9 cellular contexts compared by ENCODE assay signal in genomic region chr2:10036095-10036879, GRCh38. TPM values are rescaled to one million over a fixed set of nuclear protein-coding genes. Genes with fewer than 3 reads are reported as not detected.
DNase-seq lines count a peak whose midpoint lies in the region; ATAC-seq and TF ChIP-seq lines count a peak whose summit lies in the region.
"Had no signal": no experiment of that assay in that cellular context is flagged by ENCODE, and none has a peak within 500 bp of the region (broad histone marks: within the 10 kb centered on the region; RNA-seq: fewer than 3 reads in every experiment).

No MANE protein-coding gene starts in this region.

- H3K36me3 ChIP-seq in KMS-11 (ENCODE audit: insufficient read depth), result no peaks in the 10 kb centered on the region

- peak; percentile 87 for ATAC-seq in activated T-helper 17 cell treated with anti-CD3 and anti-CD28 coated beads, Interleukin-2, amount 50 U/mL, for 72 hours (replicated peaks)
- peak; percentile 90 for ATAC-seq in omental fat pad (ENCODE audit: low FRiP score)

- H3K4me1 Mint-ChIP-seq in activated T-helper 17 cell treated with anti-CD3 and anti-CD28 coated beads, Interleukin-2, amount 50 U/mL, for 72 hours, result peaks cover 7% of the 10 kb centered on the region

- H3K9me3 Mint-ChIP-seq in activated T-helper 17 cell treated with anti-CD3 and anti-CD28 coated beads, Interleukin-2, amount 50 U/mL, for 72 hours, result no peaks in the 10 kb centered on the region

- H2AFZ ChIP-seq in KMS-11 (ENCODE audit: low read depth), result peak overlapping the region; percentile 59

- peak overlapping the region; percentile 77 for H3K4me2 ChIP-seq in KMS-11

- H3K9ac ChIP-seq in KMS-11, result peak overlapping the region; percentile 64

- no peaks in the 10 kb centered on the region for H3K79me2 ChIP-seq in KMS-11 (ENCODE audit: insufficient read depth, low read depth)

- H3K4me3 ChIP-seq in KMS-11 (IDR thresholded peaks at IDR 0.05; ENCODE audit: insufficient read depth, low read depth, low read length) (peak overlapping the region; percentile 59), fibroblast of the aortic adventitia (ENCODE audit: low read depth, low read length) (no peak overlapping the region)

- H4K20me1 ChIP-seq in KMS-11 (ENCODE audit: insufficient read depth), result no peaks in the 10 kb centered on the region

- peak overlapping the region; percentile 82 for H3K27ac Mint-ChIP-seq in activated T-helper 17 cell treated with anti-CD3 and anti-CD28 coated beads, Interleukin-2, amount 50 U/mL, for 72 hours
- H3K27ac Mint-ChIP-seq: activated naive CD8-positive, alpha-beta T cell had no signal

- peaks cover 23% of the 10 kb centered on the region for H3K4me1 ChIP-seq in KMS-11 (ENCODE audit: low read depth, poor library complexity, severe bottlenecking)

- H3K27me3 Mint-ChIP-seq in activated T-helper 17 cell treated with anti-CD3 and anti-CD28 coated beads, Interleukin-2, amount 50 U/mL, for 72 hours, result no peaks in the 10 kb centered on the region
- H3K27me3 Mint-ChIP-seq: activated naive CD8-positive, alpha-beta T cell had no signal

- TF ChIP-seq CTCF in KMS-11 (conservative IDR thresholded peaks at IDR 0.05; ENCODE audit: low read depth, low read length), result peak; percentile 38
- peak; percentile 58 for TF ChIP-seq CTCF in fibroblast of the aortic adventitia (IDR thresholded peaks at IDR 0.05; ENCODE audit: insufficient read depth, low read length)
- no peak for TF ChIP-seq CTCF in omental fat pad (IDR thresholded peaks at IDR 0.05)

- H3K27ac ChIP-seq in KMS-11, result peak overlapping the region; percentile 65

- no peaks in the 10 kb centered on the region for H3K36me3 Mint-ChIP-seq in activated T-helper 17 cell treated with anti-CD3 and anti-CD28 coated beads, Interleukin-2, amount 50 U/mL, for 72 hours (ENCODE audit: low read depth)
- H3K36me3 Mint-ChIP-seq: activated naive CD8-positive, alpha-beta T cell had no signal

- peak; percentile 26 for DNase-seq in NCI-H2227 (lab: John Stamatoyannopoulos, UW; ENCODE audit: unreplicated experiment)
- no peak for DNase-seq in NCI-H2227 treated with DMSO at 0.1 percent for 48 hours (lab: John Stamatoyannopoulos, UW)
- peak; percentile 69 for DNase-seq in fibroblast of the aortic adventitia (ENCODE audit: low read depth)
- peak; percentile 69 for DNase-seq in omental fat pad (ENCODE audit: low spot score)
- no peak for DNase-seq in NCI-H510A treated with DMSO at 0.1 percent for 48 hours (lab: John Stamatoyannopoulos, UW)
- DNase-seq in ureter (ENCODE audit: low spot score), result no peak

- H3K4me3 Mint-ChIP-seq in activated T-helper 17 cell treated with anti-CD3 and anti-CD28 coated beads, Interleukin-2, amount 50 U/mL, for 72 hours, result no peak overlapping the region
- H3K4me3 Mint-ChIP-seq: activated naive CD8-positive, alpha-beta T cell had no signal

- H3K27me3 ChIP-seq in KMS-11 (ENCODE audit: insufficient read depth, low read depth), result no peaks in the 10 kb centered on the region

RNA-seq across cellular contexts. Expression of gene KLF11, which starts 7.1 kb away (rescaled TPM):
- 1 to 10 TPM; 5.6 to 7.9 TPM for total RNA-seq in activated T-helper 17 cell treated with anti-CD3 and anti-CD28 coated beads, Interleukin-2, amount 50 U/mL, for 72 hours
- total RNA-seq in fibroblast of the aortic adventitia (ENCODE audit: low replicate concordance), result 6.3 and 17.2 TPM in 2 replicates
- 10 to 100 TPM; 35.8 to 63.6 (median 37.3) TPM for total RNA-seq in omental fat pad
- total RNA-seq in ureter, result 18.8 TPM

RNA-seq across cellular contexts. Expression of gene CYS1, which starts 43.9 kb away (rescaled TPM):
- under 1 TPM in 1 of 2 donors, not detected in 1; 0.09 TPM for total RNA-seq in activated T-helper 17 cell treated with anti-CD3 and anti-CD28 coated beads, Interleukin-2, amount 50 U/mL, for 72 hours
- total RNA-seq in fibroblast of the aortic adventitia (ENCODE audit: low replicate concordance) (3.2 and 7.0 TPM in 2 replicates), omental fat pad (1 to 10 TPM in 2 of 4 donors, under 1 TPM in 2; 0.63 to 2.7 (median 1.2) TPM), ureter (4.0 TPM)

Comparison
In these comparisons a context has a peak if more than half of its experiments do, and no peak if none do; other contexts are left out.
1. DNase-seq: peak in NCI-H2227 (single experiment), fibroblast of the aortic adventitia (single experiment) and omental fat pad (single experiment); none in NCI-H2227 treated with DMSO at 0.1 percent for 48 hours (single experiment), NCI-H510A treated with DMSO at 0.1 percent for 48 hours (single experiment) and ureter (single experiment).
2. CTCF ChIP-seq: peak in KMS-11 (single experiment) and fibroblast of the aortic adventitia (single experiment); none in omental fat pad (0 of 3).